In the genomic region with DNA sequence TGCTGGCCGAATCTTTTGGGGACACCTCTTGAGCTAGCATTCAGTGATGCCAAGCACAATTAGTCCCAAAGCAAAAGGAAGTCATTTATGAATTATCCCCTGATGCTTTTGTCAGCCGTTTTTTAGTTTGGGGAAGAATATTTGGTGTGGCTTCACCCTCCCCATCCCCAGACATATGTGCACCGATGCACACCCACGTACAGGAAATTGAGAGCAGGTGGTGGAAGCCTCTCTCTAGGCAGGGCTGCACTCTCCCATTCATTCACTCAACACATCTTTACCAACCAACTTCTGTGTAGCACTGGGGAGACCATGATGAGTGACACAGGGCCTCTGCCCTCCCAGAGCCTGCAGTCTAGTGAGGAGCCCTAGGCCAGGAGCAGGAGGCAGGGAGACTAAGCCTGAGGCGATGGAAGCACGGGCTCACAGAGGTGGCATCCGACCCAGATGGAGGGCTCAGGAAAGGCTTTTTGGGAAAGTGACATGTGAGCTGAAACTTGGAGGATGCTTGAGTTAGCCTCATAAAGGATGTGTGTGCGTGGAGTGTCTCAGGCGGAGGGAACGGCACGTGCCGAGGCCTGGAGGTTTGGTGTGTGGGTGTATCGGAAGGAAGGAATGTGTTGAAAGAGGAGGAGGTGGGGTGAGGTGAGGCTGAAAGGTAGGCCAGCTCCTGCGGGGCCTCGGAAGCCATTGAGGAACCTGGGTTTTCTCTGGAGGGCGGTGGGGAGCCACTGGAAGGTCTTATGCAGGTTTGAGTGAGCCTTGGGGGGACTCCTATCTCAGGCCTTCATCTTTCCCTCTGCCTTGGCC, we compare ENCODE assay signal across 9 cellular contexts. TPM values are rescaled to one million over a fixed set of nuclear protein-coding genes. Genes with fewer than 3 reads are reported as not detected.
A peak's percentile ranks its signal among the peaks of the same experiment; 100 is the strongest.
DNase-seq lines count a peak whose midpoint lies in the region; ATAC-seq and TF ChIP-seq lines count a peak whose summit lies in the region.
"Had no signal": no experiment of that assay in that cellular context is flagged by ENCODE, and none has a peak within 500 bp of the region (broad histone marks: within the 10 kb centered on the region; RNA-seq: fewer than 3 reads in every experiment).

No MANE protein-coding gene starts in this region.

- H3K4me2 ChIP-seq in hepatocyte: no peak overlapping the region

- TF ChIP-seq CTCF in spleen (IDR thresholded peaks at IDR 0.05 in 8 of 11, conservative IDR thresholded peaks at IDR 0.05 in 3 of 11) (no peak), hepatocyte (IDR thresholded peaks at IDR 0.05; ENCODE audit: poor library complexity) (no peak)

- peak; percentile 60 for ATAC-seq in GM18909 (IDR thresholded peaks at IDR 0.05; ENCODE audit: poor library complexity, unreplicated experiment)
- ATAC-seq: HCT116 had no signal

- intact Hi-C loops in spleen (cut with DNase I; ENCODE audit: low total_unique reads): no loop called here

- H3K27ac ChIP-seq in angular gyrus (ENCODE audit: low read depth, low read length) (peak overlapping the region; percentile 95), spleen (peak overlapping the region in 6 of 8 donors; percentile 6 to 77 (median 40)), hepatocyte (no peak overlapping the region)

- H3K4me3 ChIP-seq in spleen (peak overlapping the region in 1 of 8 donors; percentile 1), hepatocyte (no peak overlapping the region)

- no peaks in the 10 kb centered on the region for H3K9me2 ChIP-seq in hepatocyte (replicated peaks; ENCODE audit: insufficient read depth)

- no peaks in the 10 kb centered on the region for H4K20me1 ChIP-seq in hepatocyte (ENCODE audit: insufficient read depth, poor library complexity, severe bottlenecking)

- H3K79me2 ChIP-seq in hepatocyte: no peaks in the 10 kb centered on the region

- 51 to 64% (median 52%) methylated on average over 16 of the region's 16 CpGs for WGBS in spleen, 5 donors
- WGBS in hepatocyte (ENCODE audit: low lambda C conversion rate, missing lambda C conversion rate): 77% methylated on average over 16 of the region's 16 CpGs

- H2AFZ ChIP-seq in hepatocyte: no peak overlapping the region

- H3K36me3 ChIP-seq in spleen (peaks cover 0 to 32% (median 0%) of the 10 kb centered on the region in 6 donors), hepatocyte (replicated peaks; ENCODE audit: insufficient read depth, low read depth) (no peaks in the 10 kb centered on the region)

- TF ChIP-seq POLR2A in spleen (IDR thresholded peaks at IDR 0.05): no peak

- H3K4me1 ChIP-seq in spleen (peaks cover 25 to 87% (median 65%) of the 10 kb centered on the region in 6 donors), hepatocyte (ENCODE audit: insufficient read depth) (peaks cover 8% of the 10 kb centered on the region)

- H3K9me3 ChIP-seq in spleen (no peaks in the 10 kb centered on the region), hepatocyte (ENCODE audit: low read depth) (no peaks in the 10 kb centered on the region)

- DNase-seq in KG1 (lab: John Stamatoyannopoulos, UW) (peak; percentile 67), spleen (no peak), hepatocyte (ENCODE audit: low spot score) (no peak), NCI-H2196 treated with DMSO at 0.1 percent for 48 hours (lab: John Stamatoyannopoulos, UW; ENCODE audit: unreplicated experiment) (no peak), SIG-M5 treated with dmso at 0.1 percent for 504 hours (lab: John Stamatoyannopoulos, UW; ENCODE audit: unreplicated experiment) (no peak)
- DNase-seq: immature natural killer cell had no signal

- no peaks in the 10 kb centered on the region for H3K27me3 ChIP-seq in spleen (replicated peaks in 1 of 7)
- H3K27me3 ChIP-seq in hepatocyte: no peaks in the 10 kb centered on the region

RNA-seq across cellular contexts. Expression of a gene that starts 43.8 kb away (rescaled TPM):
- total RNA-seq in spleen (100 to 1,000 TPM in 3 of 7 donors, 10 to 100 TPM in 4; 75.8 to 128 (median 99.8) TPM), hepatocyte (73.2 and 79.7 TPM in 2 replicates)
- polyA plus RNA-seq in spleen (10 to 100 TPM; 64.6 to 92.3 (median 66.7) TPM), hepatocyte (62.6 and 64.2 TPM in 2 replicates)

RNA-seq across cellular contexts. Expression of a gene that starts 44.1 kb away (rescaled TPM):
- total RNA-seq in spleen (10 to 100 TPM; 28.4 to 38.8 (median 31.1) TPM), hepatocyte (52.7 and 57.5 TPM in 2 replicates)
- polyA plus RNA-seq in spleen (1 to 10 TPM; 7.3 to 9.1 (median 8.3) TPM), hepatocyte (42.3 and 52.7 TPM in 2 replicates)

RNA-seq across cellular contexts. Expression of a gene that starts 49.6 kb away (rescaled TPM):
- 10 to 100 TPM; 25.2 to 46.5 (median 34.8) TPM for total RNA-seq in spleen
- polyA plus RNA-seq in spleen: 10 to 100 TPM; 13.3 to 29.0 (median 21.7) TPM
- total RNA-seq in hepatocyte: 13.2 and 15.6 TPM in 2 replicates
- polyA plus RNA-seq in hepatocyte: 20.6 and 22.3 TPM in 2 replicates
